1 cellular context compared by ENCODE assay signal in genomic region chr5:140176028-140176382, GRCh38.
TF ChIP-seq lines count a peak whose summit lies in the region.

No MANE protein-coding gene starts in this region.

TF ChIP-seq in H1, 55 proteins besides CTCF, POLR2A, EP300 and RAD21:
- TF ChIP-seq TEAD4 (IDR thresholded peaks at IDR 0.05; ENCODE audit: low read depth, low read length) (no peak), HDAC2 (IDR thresholded peaks at IDR 0.05; ENCODE audit: borderline replicate concordance in 1 of 2, low read depth in 2 of 2, low read length in 2 of 2) (no peak), SP2 (IDR thresholded peaks at IDR 0.05; ENCODE audit: low read length) (no peak), BRCA1 (IDR thresholded peaks at IDR 0.05; ENCODE audit: low read depth, low read length) (no peak), RNF2 (IDR thresholded peaks at IDR 0.05; ENCODE audit: borderline replicate concordance, low read depth, low read length, missing control alignments, poor library complexity, severe bottlenecking) (no peak), PHF8 (conservative IDR thresholded peaks at IDR 0.05; ENCODE audit: low read depth, low read length) (0 out of 2 replicates have a peak, but pooled peaks have one; percentile 17), YY1 (IDR thresholded peaks at IDR 0.05; ENCODE audit: low read depth, low read length) (0 out of 2 replicates have a peak, but pooled peaks have one; percentile 23), TAF1 (IDR thresholded peaks at IDR 0.05; ENCODE audit: low read depth, low read length) (no peak), TAF7 (optimal IDR thresholded peaks at IDR 0.05; ENCODE audit: borderline replicate concordance, low read depth, low read length) (no peak), GTF2F1 (IDR thresholded peaks at IDR 0.05; ENCODE audit: borderline replicate concordance, low read depth, low read length) (no peak)
